Comparison of ENCODE assay signal across 8 cellular contexts in genomic region chr22:20285706-20286363, GRCh38. TPM values are rescaled to one million over a fixed set of nuclear protein-coding genes. Genes with fewer than 3 reads are reported as not detected.
DNase-seq lines count a peak whose midpoint lies in the region; ATAC-seq and TF ChIP-seq lines count a peak whose summit lies in the region.
"Not testable (repeated sequence)": the region's sequence is repeated elsewhere in the genome, so short reads cannot be mapped to it uniquely, and the experiment has no call there.

No MANE protein-coding gene starts in this region.

- not testable (repeated sequence) for H3K27me3 ChIP-seq in thyroid gland

- H3K27ac ChIP-seq in RWPE1, coronary artery, thyroid gland: not testable (repeated sequence)

- 6 to 90% methylated on average over 2 to 6 of the region's 10 CpGs for WGBS in thyroid gland, 2 donors

- not testable (repeated sequence) for H3K4me1 ChIP-seq in thyroid gland

- CTCF ChIA-PET in RWPE1 (lab: Yijun Ruan, JAX) = interaction anchor here (1.1 to 1.4 kb wide), 3 partner anchors 31 to 129 kb away, joined by 3 to 8 read pairs (median 8); no protein-coding TSS in a partner anchor

- TF ChIP-seq POLR2A in thyroid gland (IDR thresholded peaks at IDR 0.05) = not testable (repeated sequence)

- peak; percentile 88 for ATAC-seq in sciatic nerve

- POLR2A ChIA-PET in RWPE1 (lab: Yijun Ruan, JAX; ENCODE audit: low non-redundant PET) = not testable (repeated sequence)

- TF ChIP-seq CTCF in LNCAP (IDR thresholded peaks at IDR 0.05) = peak; percentile 54
- TF ChIP-seq CTCF in RWPE1 (conservative IDR thresholded peaks at IDR 0.05; ENCODE audit: low read depth) = peak; percentile 57
- TF ChIP-seq CTCF in coronary artery (IDR thresholded peaks at IDR 0.05) = peak; percentile 63
- TF ChIP-seq CTCF in thyroid gland (IDR thresholded peaks at IDR 0.05) = peak; percentile 42 to 90 (median 70)

- DNase-seq in EH (ENCODE audit: low read depth) (peak; percentile 62), activated T-cell treated with anti-CD3 and anti-CD28 coated beads for 24 hours (ENCODE audit: low read depth) (peak; percentile 69), iris pigment epithelial cell (ENCODE audit: low read depth) (peak; percentile 26), sciatic nerve (ENCODE audit: low spot score) (peak; percentile 90), thyroid gland (peak; percentile 78 to 80)
- not testable (repeated sequence) for DNase-seq in RWPE1 (ENCODE audit: low spot score); coronary artery (ENCODE audit: low spot score)

- intact Hi-C loops in sciatic nerve (cut with DNase I) (loop anchor here (2.0 kb wide), 1 partner anchor 129 kb away; no protein-coding TSS in a partner anchor), thyroid gland (cut with DNase I) (loop anchor here (2.0 to 10.0 kb wide), 2 partner anchors 129 to 311 kb away; no protein-coding TSS in a partner anchor)

- H3K4me3 ChIP-seq in coronary artery; thyroid gland (replicated peaks in 1 of 3): not testable (repeated sequence)

- H3K9me3 ChIP-seq in thyroid gland = not testable (repeated sequence)

- H3K36me3 ChIP-seq in thyroid gland = not testable (repeated sequence)

RNA-seq across cellular contexts. Expression of gene RTN4R, which starts 17.7 kb away (rescaled TPM):
- total RNA-seq in sciatic nerve (4.4 TPM), thyroid gland (1 to 10 TPM; 4.0 to 8.6 (median 5.9) TPM)

RNA-seq across cellular contexts. Expression of gene DGCR6L, which starts 34.0 kb away (rescaled TPM):
- 28.9 TPM for total RNA-seq in sciatic nerve
- 100 to 1,000 TPM in 2 of 4 donors, 10 to 100 TPM in 2; 62.5 to 123 (median 90.8) TPM for total RNA-seq in thyroid gland
